Comparison of ENCODE assay signal across 11 cellular contexts in genomic region chr16:27217256-27217655, GRCh38. TPM values are rescaled to one million over a fixed set of nuclear protein-coding genes. Genes with fewer than 3 reads are reported as not detected.
A peak's percentile ranks its signal among the peaks of the same experiment; 100 is the strongest.
DNase-seq lines count a peak whose midpoint lies in the region; ATAC-seq and TF ChIP-seq lines count a peak whose summit lies in the region.
"Had no signal": no experiment of that assay in that cellular context is flagged by ENCODE, and none has a peak within 500 bp of the region (broad histone marks: within the 10 kb centered on the region; RNA-seq: fewer than 3 reads in every experiment).

No MANE protein-coding gene starts in this region.

- intact Hi-C loops in ascending aorta (cut with DNase I) = no loop called here

- no peaks in the 10 kb centered on the region for H3K27me3 ChIP-seq in ascending aorta
- no peaks in the 10 kb centered on the region for H3K27me3 ChIP-seq in cardiac muscle cell

- no peaks in the 10 kb centered on the region for H3K9me3 ChIP-seq in ascending aorta
- H3K9me3 ChIP-seq in cardiac muscle cell (ENCODE audit: low read depth) = no peaks in the 10 kb centered on the region

- peak overlapping the region; percentile 12 to 49 for H3K27ac ChIP-seq in ascending aorta
- no peak overlapping the region for H3K27ac ChIP-seq in cardiac muscle cell

- no peak for ATAC-seq in HG03196 (IDR thresholded peaks at IDR 0.05; ENCODE audit: unreplicated experiment)
- ATAC-seq in HG03378 (IDR thresholded peaks at IDR 0.05; ENCODE audit: unreplicated experiment) = no peak
- ATAC-seq: activated T-cell treated with anti-CD3 and anti-CD28 coated beads, Interleukin-2, amount 50 U/mL, for 72 hours had no signal

- H3K4me3 ChIP-seq in ascending aorta (peak overlapping the region in 1 of 2 donors; percentile 37), cardiac muscle cell (no peak overlapping the region)

- H3K4me1 ChIP-seq in ascending aorta = no peaks in the 10 kb centered on the region
- peaks cover 5% of the 10 kb centered on the region for H3K4me1 ChIP-seq in cardiac muscle cell (ENCODE audit: low read depth)

- DNase-seq in GM03348 (ENCODE audit: low spot score) (peak; percentile 33), ascending aorta (ENCODE audit: low spot score in 2 of 2) (no peak), cardiac muscle cell (ENCODE audit: low read depth in 1 of 2, low spot score in 1 of 2) (peak; percentile 18 to 64), occipital lobe (lab: John Stamatoyannopoulos, UW) (peak; percentile 62), NCI-H2081 treated with DMSO at 0.1 percent for 48 hours (lab: John Stamatoyannopoulos, UW) (no peak), NCI-H2029 treated with DMSO at 0.1 percent for 48 hours (lab: John Stamatoyannopoulos, UW) (no peak)
- DNase-seq: activated T-cell treated with anti-CD3 and anti-CD28 coated beads, Interleukin-2, amount 50 U/mL, for 72 hours; HFFc6; NCI-H524 had no signal

- peaks cover 2 to 5% of the 10 kb centered on the region in 2 donors for H3K36me3 ChIP-seq in ascending aorta
- no peaks in the 10 kb centered on the region for H3K36me3 ChIP-seq in cardiac muscle cell

- TF ChIP-seq CTCF in ascending aorta (IDR thresholded peaks at IDR 0.05) (no peak), cardiac muscle cell (IDR thresholded peaks at IDR 0.05; ENCODE audit: low read depth, low read length) (no peak)

RNA-seq across cellular contexts. Expression of gene KDM8, which starts 13.9 kb away (rescaled TPM):
- 55.5 TPM for total RNA-seq in ascending aorta
- 5.7 and 8.5 TPM in 2 replicates for total RNA-seq in cardiac muscle cell
- 10.5 TPM in 2 replicates for polyA plus RNA-seq in cardiac muscle cell
- total RNA-seq in occipital lobe = 1.9 TPM

RNA-seq across cellular contexts. Expression of gene NSMCE1, which starts 51.3 kb away (rescaled TPM):
- total RNA-seq in ascending aorta (6.8 TPM), cardiac muscle cell (14.2 and 28.2 TPM in 2 replicates), occipital lobe (26.4 TPM)
- 23.4 and 65.8 TPM in 2 replicates for polyA plus RNA-seq in cardiac muscle cell

Comparison
In these comparisons a context has a peak if more than half of its experiments do, and no peak if none do; other contexts are left out.
1. DNase-seq: peak in GM03348 (single experiment), cardiac muscle cell (2 of 2) and occipital lobe (single experiment); none in ascending aorta (0 of 2), NCI-H2081 treated with DMSO at 0.1 percent for 48 hours (single experiment) and NCI-H2029 treated with DMSO at 0.1 percent for 48 hours (single experiment).